Comparison of ENCODE assay signal across 41 cellular contexts in genomic region chr11:107621090-107621489, GRCh38. TPM values are rescaled to one million over a fixed set of nuclear protein-coding genes. Genes with fewer than 3 reads are reported as not detected.
"Had no signal": no experiment of that assay in that cellular context is flagged by ENCODE, and none has a peak within 500 bp of the region (broad histone marks: within the 10 kb centered on the region; RNA-seq: fewer than 3 reads in every experiment).

No MANE protein-coding gene starts in this region.

- H3K4me1 ChIP-seq: adrenal gland, ascending aorta, body of pancreas, breast epithelium had no signal

- H3K4me3 ChIP-seq: adrenal gland, ascending aorta, body of pancreas, breast epithelium, cardiac muscle cell had no signal

- H3K36me3 ChIP-seq: adrenal gland, ascending aorta, brain microvascular endothelial cell, breast epithelium, cardiac muscle cell had no signal

- H3K9me3 Mint-ChIP-seq: activated naive CD4-positive, alpha-beta T cell treated with anti-CD3 and anti-CD28 coated beads for 36 hours; activated naive CD4-positive, alpha-beta T cell treated with anti-CD3 and anti-CD28 coated beads, Interleukin-2, amount 10 ng/mL, durations not matched to agents 7 days and 5 days; activated naive CD4-positive, alpha-beta T cell treated with anti-CD3 and anti-CD28 coated beads, Interleukin-2, amount 50 U/mL, for 24 hours; activated naive CD4-positive, alpha-beta T cell treated with anti-CD3 and anti-CD28 coated beads, Interleukin-2, amount 50 U/mL, for 72 hours; activated naive CD8-positive, alpha-beta T cell treated with anti-CD3 and anti-CD28 coated beads for 36 hours; activated naive CD8-positive, alpha-beta T cell treated with anti-CD3 and anti-CD28 coated beads, Interleukin-2, amount 10 ng/mL, durations not matched to agents 7 days and 5 days; activated naive CD8-positive, alpha-beta T cell treated with anti-CD3 and anti-CD28 coated beads, Interleukin-2, amount 50 U/mL, for 24 hours; activated T-cell treated with anti-CD3 and anti-CD28 coated beads, Interleukin-2, amount 50 U/mL, for 24 hours; activated T-cell treated with anti-CD3 and anti-CD28 coated beads, Interleukin-2, amount 50 U/mL, for 4 hours; activated T-cell treated with anti-CD3 and anti-CD28 coated beads, Interleukin-2, amount 50 U/mL, for 72 hours; activated T-helper 1 cell treated with anti-CD3 and anti-CD28 coated beads, Interleukin-12 subunit alpha, Interleukin-12 subunit beta, Interleukin-2, Interleukin-4 antibody, amounts not matched to agents 30 ng/mL and 10 ng/mL and 1 ng/mL, durations not matched to agents 14 hours and 24 hours and 36 hours; activated T-helper 17 cell treated with anti-CD3 and anti-CD28 coated beads, Interleukin-2, amount 50 U/mL, for 72 hours; activated T-helper 2 cell treated with anti-CD3 and anti-CD28 coated beads, Interferon-gamma antibody, Interleukin-2, Interleukin-4, amounts not matched to agents 10 μg/mL and 5 μg/mL and 100 μg/mL, durations not matched to agents 14 hours and 24 hours and 36 hours; brain; central memory CD8-positive, alpha-beta T cell had no signal

- H3K27ac ChIP-seq: adrenal gland, ascending aorta, body of pancreas, brain microvascular endothelial cell, breast epithelium, cardiac muscle cell had no signal

- H3K27me3 ChIP-seq: ascending aorta, body of pancreas, cardiac muscle cell had no signal

- H3K4me1 Mint-ChIP-seq: activated naive CD4-positive, alpha-beta T cell treated with anti-CD3 and anti-CD28 coated beads, Interleukin-2, amount 10 ng/mL, durations not matched to agents 7 days and 5 days; activated naive CD4-positive, alpha-beta T cell treated with anti-CD3 and anti-CD28 coated beads, Interleukin-2, amount 50 U/mL, for 24 hours; activated naive CD8-positive, alpha-beta T cell treated with anti-CD3 and anti-CD28 coated beads for 36 hours; activated naive CD8-positive, alpha-beta T cell treated with anti-CD3 and anti-CD28 coated beads, Interleukin-2, amount 10 ng/mL, durations not matched to agents 7 days and 5 days; activated T-helper 17 cell treated with anti-CD3 and anti-CD28 coated beads, Interleukin-2, amount 50 U/mL, for 72 hours; central memory CD8-positive, alpha-beta T cell had no signal

- ATAC-seq: activated naive CD4-positive, alpha-beta T cell treated with anti-CD3 and anti-CD28 coated beads, Interleukin-2, amount 50 U/mL, for 72 hours; activated naive CD8-positive, alpha-beta T cell treated with anti-CD3 and anti-CD28 coated beads, Interleukin-2, amount 50 U/mL, for 24 hours; activated T-cell treated with anti-CD3 and anti-CD28 coated beads, Interleukin-2, amount 50 U/mL, for 4 hours; activated T-cell treated with anti-CD3 and anti-CD28 coated beads, Interleukin-2, amount 50 U/mL, for 72 hours; activated T-helper 17 cell treated with anti-CD3 and anti-CD28 coated beads, Interleukin-2, amount 50 U/mL, for 72 hours; body of pancreas had no signal

- H3K9me3 ChIP-seq: ascending aorta, body of pancreas, breast epithelium had no signal

- H3K27ac Mint-ChIP-seq: activated naive CD4-positive, alpha-beta T cell treated with anti-CD3 and anti-CD28 coated beads for 36 hours; activated naive CD4-positive, alpha-beta T cell treated with anti-CD3 and anti-CD28 coated beads, Interleukin-2, amount 10 ng/mL, durations not matched to agents 7 days and 5 days; activated naive CD4-positive, alpha-beta T cell treated with anti-CD3 and anti-CD28 coated beads, Interleukin-2, amount 50 U/mL, for 24 hours; activated naive CD4-positive, alpha-beta T cell treated with anti-CD3 and anti-CD28 coated beads, Interleukin-2, amount 50 U/mL, for 72 hours; activated naive CD8-positive, alpha-beta T cell; activated naive CD8-positive, alpha-beta T cell treated with anti-CD3 and anti-CD28 coated beads for 36 hours; activated naive CD8-positive, alpha-beta T cell treated with anti-CD3 and anti-CD28 coated beads, Interleukin-2, amount 10 ng/mL, durations not matched to agents 7 days and 5 days; activated naive CD8-positive, alpha-beta T cell treated with anti-CD3 and anti-CD28 coated beads, Interleukin-2, amount 50 U/mL, for 24 hours; activated T-cell treated with anti-CD3 and anti-CD28 coated beads, Interleukin-2, amount 50 U/mL, for 24 hours; activated T-cell treated with anti-CD3 and anti-CD28 coated beads, Interleukin-2, amount 50 U/mL, for 72 hours; activated T-helper 1 cell treated with anti-CD3 and anti-CD28 coated beads, Interleukin-12 subunit alpha, Interleukin-12 subunit beta, Interleukin-2, Interleukin-4 antibody, amounts not matched to agents 30 ng/mL and 10 ng/mL and 1 ng/mL, durations not matched to agents 14 hours and 24 hours and 36 hours; activated T-helper 17 cell treated with anti-CD3 and anti-CD28 coated beads, Interleukin-2, amount 50 U/mL, for 72 hours; activated T-helper 2 cell treated with anti-CD3 and anti-CD28 coated beads, Interferon-gamma antibody, Interleukin-2, Interleukin-4, amounts not matched to agents 10 μg/mL and 5 μg/mL and 100 μg/mL, durations not matched to agents 14 hours and 24 hours and 36 hours; brain had no signal

- H3K4me3 Mint-ChIP-seq: activated naive CD4-positive, alpha-beta T cell treated with anti-CD3 and anti-CD28 coated beads for 36 hours; activated naive CD4-positive, alpha-beta T cell treated with anti-CD3 and anti-CD28 coated beads, Interleukin-2, amount 10 ng/mL, durations not matched to agents 7 days and 5 days; activated naive CD4-positive, alpha-beta T cell treated with anti-CD3 and anti-CD28 coated beads, Interleukin-2, amount 50 U/mL, for 24 hours; activated naive CD8-positive, alpha-beta T cell; activated naive CD8-positive, alpha-beta T cell treated with anti-CD3 and anti-CD28 coated beads for 36 hours; activated naive CD8-positive, alpha-beta T cell treated with anti-CD3 and anti-CD28 coated beads, Interleukin-2, amount 10 ng/mL, durations not matched to agents 7 days and 5 days; activated naive CD8-positive, alpha-beta T cell treated with anti-CD3 and anti-CD28 coated beads, Interleukin-2, amount 50 U/mL, for 24 hours; activated T-cell treated with anti-CD3 and anti-CD28 coated beads, Interleukin-2, amount 50 U/mL, for 24 hours; activated T-cell treated with anti-CD3 and anti-CD28 coated beads, Interleukin-2, amount 50 U/mL, for 4 hours; activated T-cell treated with anti-CD3 and anti-CD28 coated beads, Interleukin-2, amount 50 U/mL, for 72 hours; activated T-helper 1 cell treated with anti-CD3 and anti-CD28 coated beads, Interleukin-12 subunit alpha, Interleukin-12 subunit beta, Interleukin-2, Interleukin-4 antibody, amounts not matched to agents 30 ng/mL and 10 ng/mL and 1 ng/mL, durations not matched to agents 14 hours and 24 hours and 36 hours; activated T-helper 17 cell treated with anti-CD3 and anti-CD28 coated beads, Interleukin-2, amount 50 U/mL, for 72 hours; brain; central memory CD8-positive, alpha-beta T cell had no signal

- DNase-seq: activated effector memory CD4-positive, alpha-beta T cell treated with anti-CD3 and anti-CD28 coated beads, Interleukin-2, amount 50 U/mL, for 16 hours; activated effector memory CD4-positive, alpha-beta T cell treated with Interleukin-2 at 50 U/mL for 16 hours; activated gamma-delta T cell; activated gamma-delta T cell treated with Interleukin-2 at 50 U/mL for 16 hours; activated naive CD4-positive, alpha-beta T cell; activated naive CD4-positive, alpha-beta T cell treated with anti-CD3 and anti-CD28 coated beads for 36 hours; activated naive CD4-positive, alpha-beta T cell treated with anti-CD3 and anti-CD28 coated beads, Interleukin-2, amount 10 ng/mL, durations not matched to agents 7 days and 5 days; activated naive CD4-positive, alpha-beta T cell treated with anti-CD3 and anti-CD28 coated beads, Interleukin-2, amount 50 U/mL, for 16 hours; activated naive CD4-positive, alpha-beta T cell treated with Interleukin-2 at 50 U/mL for 16 hours; activated naive CD8-positive, alpha-beta T cell treated with anti-CD3 and anti-CD28 coated beads for 36 hours; activated naive CD8-positive, alpha-beta T cell treated with anti-CD3 and anti-CD28 coated beads, Interleukin-2, amount 10 ng/mL, durations not matched to agents 7 days and 5 days; activated naive CD8-positive, alpha-beta T cell treated with anti-CD3 and anti-CD28 coated beads, Interleukin-2, amount 50 U/mL, for 24 hours; activated T-cell treated with anti-CD3 and anti-CD28 coated beads for 4 hours; activated T-cell treated with anti-CD3 and anti-CD28 coated beads, Interleukin-2, amount 50 U/mL, for 1 hour; activated T-cell treated with anti-CD3 and anti-CD28 coated beads, Interleukin-2, amount 50 U/mL, for 24 hours; activated T-cell treated with anti-CD3 and anti-CD28 coated beads, Interleukin-2, amount 50 U/mL, for 4 hours; activated T-cell treated with anti-CD3 and anti-CD28 coated beads, Interleukin-2, amount 50 U/mL, for 48 hours; activated T-cell treated with anti-CD3 and anti-CD28 coated beads, Interleukin-2, amount 50 U/mL, for 72 hours; adrenal gland; amniotic stem cell; amygdala; anterior cingulate cortex; aorta; body of pancreas; brain microvascular endothelial cell; caudate nucleus; central memory CD4-positive, alpha-beta T cell; cerebellar nuclear complex had no signal

- H3K36me3 Mint-ChIP-seq: activated naive CD4-positive, alpha-beta T cell treated with anti-CD3 and anti-CD28 coated beads, Interleukin-2, amount 10 ng/mL, durations not matched to agents 7 days and 5 days; activated naive CD4-positive, alpha-beta T cell treated with anti-CD3 and anti-CD28 coated beads, Interleukin-2, amount 50 U/mL, for 24 hours; activated naive CD4-positive, alpha-beta T cell treated with anti-CD3 and anti-CD28 coated beads, Interleukin-2, amount 50 U/mL, for 72 hours; activated naive CD8-positive, alpha-beta T cell; activated naive CD8-positive, alpha-beta T cell treated with anti-CD3 and anti-CD28 coated beads for 36 hours; activated naive CD8-positive, alpha-beta T cell treated with anti-CD3 and anti-CD28 coated beads, Interleukin-2, amount 10 ng/mL, durations not matched to agents 7 days and 5 days had no signal

- FAIRE-seq: astrocyte, bronchial epithelial cell had no signal

- H3K27me3 Mint-ChIP-seq: brain had no signal

RNA-seq across cellular contexts. Expression of gene ELMOD1, which starts 30.1 kb away (rescaled TPM):
- total RNA-seq: activated naive CD4-positive, alpha-beta T cell treated with anti-CD3 and anti-CD28 coated beads for 36 hours; activated naive CD4-positive, alpha-beta T cell treated with anti-CD3 and anti-CD28 coated beads, Interleukin-2, amount 50 U/mL, for 72 hours; activated naive CD8-positive, alpha-beta T cell treated with anti-CD3 and anti-CD28 coated beads for 36 hours; activated naive CD8-positive, alpha-beta T cell treated with anti-CD3 and anti-CD28 coated beads, Interleukin-2, amount 10 ng/mL, durations not matched to agents 7 days and 5 days; activated T-cell treated with anti-CD3 and anti-CD28 coated beads, Interleukin-2, amount 50 U/mL, for 4 hours; activated T-cell treated with anti-CD3 and anti-CD28 coated beads, Interleukin-2, amount 50 U/mL, for 72 hours; activated T-helper 1 cell treated with anti-CD3 and anti-CD28 coated beads, Interleukin-12 subunit alpha, Interleukin-12 subunit beta, Interleukin-2, Interleukin-4 antibody, amounts not matched to agents 30 ng/mL and 10 ng/mL and 1 ng/mL, durations not matched to agents 14 hours and 24 hours and 36 hours; activated T-helper 17 cell treated with anti-CD3 and anti-CD28 coated beads, Interleukin-2, amount 50 U/mL, for 72 hours; activated T-helper 2 cell treated with anti-CD3 and anti-CD28 coated beads, Interferon-gamma antibody, Interleukin-2, Interleukin-4, amounts not matched to agents 10 μg/mL and 5 μg/mL and 100 μg/mL, durations not matched to agents 14 hours and 24 hours and 36 hours; ascending aorta; body of pancreas; breast epithelium had no signal
- polyA plus RNA-seq: aorta had no signal
